Comparison of ENCODE assay signal across 19 cellular contexts in genomic region chr10:394061-394438, GRCh38.
A peak's percentile ranks its signal among the peaks of the same experiment; 100 is the strongest.
DNase-seq lines count a peak whose midpoint lies in the region; ATAC-seq and TF ChIP-seq lines count a peak whose summit lies in the region.
"Had no signal": no experiment of that assay in that cellular context is flagged by ENCODE, and none has a peak within 500 bp of the region (broad histone marks: within the 10 kb centered on the region; RNA-seq: fewer than 3 reads in every experiment).

No MANE protein-coding gene starts in this region.

- H3K79me1 ChIP-seq in IMR-90 (ENCODE audit: low read depth in 1 of 2, low read length in 2 of 2) = peaks cover 25 to 67% of the 10 kb centered on the region in 2 experiments

- no peak overlapping the region for H3K14ac ChIP-seq in IMR-90 (replicated peaks; ENCODE audit: low read depth, low read length)

- peaks cover 4% of the 10 kb centered on the region; the same call in 1 of the 2 replicates for H4K20me1 ChIP-seq in IMR-90 (ENCODE audit: insufficient read depth, low read length)

- CTCF ChIA-PET in IMR-90 (lab: Yijun Ruan, JAX) = no interaction called here

- no peak overlapping the region for H2AK9ac ChIP-seq in IMR-90 (replicated peaks; ENCODE audit: low read depth, low read length, poor library complexity)

- H2BK20ac ChIP-seq in IMR-90 (ENCODE audit: low read depth, low read length) = no peak overlapping the region

- intact Hi-C loops in IMR-90 (cut with micrococcal nuclease) (no loop called here), spleen (cut with DNase I; ENCODE audit: low total_unique reads) (no loop called here)

- no peak for ATAC-seq in IMR-90 (ENCODE audit: low read depth)
- peak; percentile 16 for ATAC-seq in central memory CD8-positive, alpha-beta T cell (replicated peaks; ENCODE audit: extremely low read depth, poor library complexity, severe bottlenecking)
- no peak for ATAC-seq in GM21515 (IDR thresholded peaks at IDR 0.05; ENCODE audit: unreplicated experiment)
- ATAC-seq: activated T-cell treated with anti-CD3 and anti-CD28 coated beads, Interleukin-2, amount 50 U/mL, for 4 hours; left colon; stimulated activated naive CD8-positive, alpha-beta T cell treated with anti-CD3 and anti-CD28 coated beads, Interleukin-15, Interleukin-2, amounts not matched to agents 100 U/mL and 50 U/mL, for 24 hours had no signal

- BruUV-seq in IMR-90 (replicated peaks; lab: Mats Ljungman, UMichigan) = no TSS peak

- H3K4me1 ChIP-seq in IMR-90 (ENCODE audit: control insufficient read depth, insufficient read depth, low read length) (no peaks in the 10 kb centered on the region), muscle layer of duodenum (ENCODE audit: control insufficient read depth in 1 of 2, insufficient read depth in 2 of 2, low read length in 2 of 2) (peaks cover 0 to 3% of the 10 kb centered on the region in 2 donors), spleen (peaks cover 0 to 28% (median 2%) of the 10 kb centered on the region in 6 donors)
- H3K4me1 ChIP-seq: HAP-1, right lobe of liver had no signal

- H3K27ac ChIP-seq in IMR-90 (ENCODE audit: insufficient read depth, low read length) (no peak overlapping the region), muscle layer of duodenum (ENCODE audit: low read length) (peak overlapping the region; percentile 45), spleen (peak overlapping the region in 6 of 8 donors; percentile 58 to 85 (median 70))
- H3K27ac ChIP-seq: epithelial cell of prostate, right lobe of liver had no signal

- H4K8ac ChIP-seq in IMR-90 (ENCODE audit: low read depth in 2 of 2, low read length in 2 of 2) = no peak overlapping the region

- H3K9me3 Mint-ChIP-seq in central memory CD8-positive, alpha-beta T cell = no peaks in the 10 kb centered on the region
- H3K9me3 Mint-ChIP-seq: activated B cell treated with CpG ODN at 0.5 μM for 24 hours; activated T-cell treated with anti-CD3 and anti-CD28 coated beads, Interleukin-2, amount 50 U/mL, for 4 hours; T-helper 2 cell treated with Interferon-gamma antibody and Interleukin-4, amounts not matched to agents 5 μg/mL and 100 μg/mL, for 36 hours had no signal

- H3K27ac Mint-ChIP-seq in central memory CD8-positive, alpha-beta T cell (ENCODE audit: low read depth) = peak overlapping the region; percentile 42
- H3K27ac Mint-ChIP-seq: activated B cell treated with CpG ODN at 0.5 μM for 24 hours; activated naive CD8-positive, alpha-beta T cell; T-helper 2 cell treated with Interferon-gamma antibody and Interleukin-4, amounts not matched to agents 5 μg/mL and 100 μg/mL, for 36 hours had no signal

- no peak for TF ChIP-seq CTCF in IMR-90 (conservative IDR thresholded peaks at IDR 0.05; ENCODE audit: low read depth, low read length)
- no peak for TF ChIP-seq CTCF in spleen (IDR thresholded peaks at IDR 0.05 in 8 of 11, conservative IDR thresholded peaks at IDR 0.05 in 3 of 11)
- TF ChIP-seq CTCF in GM10266 (IDR thresholded peaks at IDR 0.05; ENCODE audit: control insufficient read depth, insufficient read depth, low read depth, missing control alignments) = no peak

- peaks cover 7% of the 10 kb centered on the region for H3K36me3 Mint-ChIP-seq in central memory CD8-positive, alpha-beta T cell (ENCODE audit: insufficient read depth)
- H3K36me3 Mint-ChIP-seq: activated naive CD8-positive, alpha-beta T cell had no signal

- TF ChIP-seq POLR2A in IMR-90 (IDR thresholded peaks at IDR 0.05; ENCODE audit: low read depth, low read length) = no peak
- no peak for TF ChIP-seq POLR2A in spleen (IDR thresholded peaks at IDR 0.05)

- H3K27me3 ChIP-seq in IMR-90 (ENCODE audit: control insufficient read depth, insufficient read depth, low read length) (no peaks in the 10 kb centered on the region), muscle layer of duodenum (ENCODE audit: low read depth, low read length) (no peaks in the 10 kb centered on the region), spleen (replicated peaks in 1 of 7) (no peaks in the 10 kb centered on the region)
- H3K27me3 ChIP-seq: right lobe of liver had no signal

- DNase-seq in IMR-90 = no peak
- DNase-seq in central memory CD8-positive, alpha-beta T cell (ENCODE audit: low spot score in 2 of 2) = no peak
- no peak for DNase-seq in spleen
- no peak for DNase-seq in GM10266 (ENCODE audit: extremely low spot score)
- no peak for DNase-seq in G401 (ENCODE audit: low spot score)
- no peak for DNase-seq in stimulated activated CD4-positive, alpha-beta T cell treated with anti-CD3 and anti-CD28 coated beads, Interleukin-2, amount 100 ng/mL, for 48 hours
- DNase-seq: activated B cell treated with CpG ODN at 0.5 μM for 24 hours; activated T-cell treated with anti-CD3 and anti-CD28 coated beads, Interleukin-2, amount 50 U/mL, for 4 hours; dermis blood vessel endothelial cell; NCI-H1436 treated with DMSO at 0.1 percent for 48 hours; right lobe of liver; stimulated activated naive CD8-positive, alpha-beta T cell treated with anti-CD3 and anti-CD28 coated beads, Interleukin-15, Interleukin-2, amounts not matched to agents 100 U/mL and 50 U/mL, for 24 hours had no signal

- H2BK15ac ChIP-seq in IMR-90 (ENCODE audit: low read depth, low read length) = no peak overlapping the region

- H2BK5ac ChIP-seq in IMR-90 (ENCODE audit: low read depth, low read length, poor library complexity, severe bottlenecking) = no peak overlapping the region

- no peak overlapping the region for H3K9ac ChIP-seq in IMR-90 (ENCODE audit: low read depth, low read length)

- H2AFZ ChIP-seq in IMR-90 (replicated peaks; ENCODE audit: low read length, poor library complexity) = no peak overlapping the region

- no peak overlapping the region for H3K4me3 ChIP-seq in IMR-90 (ENCODE audit: insufficient read depth, low read depth, low read length)
- H3K4me3 ChIP-seq in muscle layer of duodenum (ENCODE audit: low read depth in 1 of 2, low read length in 2 of 2) = no peak overlapping the region
- H3K4me3 ChIP-seq in spleen = peak overlapping the region in 1 of 8 donors; percentile 27
- H3K4me3 ChIP-seq: HAP-1, right lobe of liver had no signal

- H4K5ac ChIP-seq in IMR-90 (ENCODE audit: low read depth, low read length) = no peak overlapping the region

- H3K9me3 ChIP-seq in IMR-90 (ENCODE audit: control insufficient read depth, insufficient read depth, low read length) = no peaks in the 10 kb centered on the region
- H3K9me3 ChIP-seq in muscle layer of duodenum (ENCODE audit: control insufficient read depth in 1 of 2, low read length in 2 of 2) = no peaks in the 10 kb centered on the region
- H3K9me3 ChIP-seq in spleen = no peaks in the 10 kb centered on the region
- H3K9me3 ChIP-seq: HAP-1, right lobe of liver had no signal

- no peak overlapping the region for H2BK120ac ChIP-seq in IMR-90 (ENCODE audit: low read depth, low read length)

- no peak overlapping the region for H3K23ac ChIP-seq in IMR-90 (ENCODE audit: low read depth, low read length)

- no peak for TF ChIP-seq RAD21 in IMR-90 (IDR thresholded peaks at IDR 0.05; ENCODE audit: low read length)

- H3K27me3 Mint-ChIP-seq in central memory CD8-positive, alpha-beta T cell = no peaks in the 10 kb centered on the region
- H3K27me3 Mint-ChIP-seq: activated naive CD8-positive, alpha-beta T cell had no signal

- H3K4me3 Mint-ChIP-seq in central memory CD8-positive, alpha-beta T cell = no peak overlapping the region
- H3K4me3 Mint-ChIP-seq: activated B cell treated with CpG ODN at 0.5 μM for 24 hours; activated naive CD8-positive, alpha-beta T cell; activated T-cell treated with anti-CD3 and anti-CD28 coated beads, Interleukin-2, amount 50 U/mL, for 4 hours; T-helper 2 cell treated with Interferon-gamma antibody and Interleukin-4, amounts not matched to agents 5 μg/mL and 100 μg/mL, for 36 hours had no signal

- POLR2A ChIA-PET in IMR-90 (lab: Charles Lee; ENCODE audit: unreplicated experiment) = no interaction called here

- whole genome bisulfite sequencing in IMR-90 (ENCODE audit: extremely low coverage in 2 of 2, insufficient read length in 1 of 2), 2 experiments = 100% methylated on average over 6 of the region's 11 CpGs; no CpG with 5 or more reads in 1 of the 2 experiments
- WGBS in spleen, 5 donors = 66 to 86% (median 75%) methylated on average over 10 to 11 of the region's 11 CpGs

- peak overlapping the region; percentile 24; the same call in 1 of the 2 replicates for H2AK5ac ChIP-seq in IMR-90 (ENCODE audit: low read depth, low read length)

- no peak overlapping the region for H3K4me2 ChIP-seq in IMR-90 (ENCODE audit: low read depth, low read length)

- dilution Hi-C loops in IMR-90 (cut with HindIII; ENCODE audit: low sequenced_read_pairs, unreplicated experiment) = no loop called here

- no peak overlapping the region for H3K56ac ChIP-seq in IMR-90 (ENCODE audit: extremely low read depth, insufficient read depth, low read length)

- in situ Hi-C loops in IMR-90 (cut with MboI; ENCODE audit: low sequenced_read_pairs) = no loop called here
- in situ Hi-C loops in G401 (cut with HindIII; ENCODE audit: low sequenced_read_pairs) = no loop called here

- H3K4ac ChIP-seq in IMR-90 (ENCODE audit: low read depth, low read length) = no peak overlapping the region

- no peak overlapping the region for H4K91ac ChIP-seq in IMR-90 (ENCODE audit: insufficient read depth, low read depth, low read length)

- H3K4me1 Mint-ChIP-seq in central memory CD8-positive, alpha-beta T cell = peaks cover 9% of the 10 kb centered on the region

- peaks cover 26% of the 10 kb centered on the region for H3K9me1 ChIP-seq in IMR-90 (ENCODE audit: insufficient read depth, low read length)

- H3K36me3 ChIP-seq in IMR-90 (ENCODE audit: control insufficient read depth, insufficient read depth, low read length) (peaks cover 19% of the 10 kb centered on the region), muscle layer of duodenum (ENCODE audit: control insufficient read depth in 1 of 2, insufficient read depth in 2 of 2, low read length in 2 of 2) (peaks cover 13 to 27% of the 10 kb centered on the region in 2 donors), spleen (peaks cover 0 to 18% (median 4%) of the 10 kb centered on the region in 6 donors)
- H3K36me3 ChIP-seq: right lobe of liver had no signal

- no peak overlapping the region for H3K18ac ChIP-seq in IMR-90 (ENCODE audit: low read depth, low read length)

TF ChIP-seq in IMR-90, 13 proteins besides CTCF, POLR2A, EP300 and RAD21:
- TF ChIP-seq USF2 (IDR thresholded peaks at IDR 0.05; ENCODE audit: low read depth, low read length) (no peak), MXI1 (IDR thresholded peaks at IDR 0.05; ENCODE audit: borderline replicate concordance, low read depth, low read length) (no peak), CEBPB (IDR thresholded peaks at IDR 0.05; ENCODE audit: low read depth, low read length) (no peak), BHLHE40 (IDR thresholded peaks at IDR 0.05; ENCODE audit: low read depth, low read length) (no peak)
